ENCODE assay signal across 17 cellular contexts in the genomic region with DNA sequence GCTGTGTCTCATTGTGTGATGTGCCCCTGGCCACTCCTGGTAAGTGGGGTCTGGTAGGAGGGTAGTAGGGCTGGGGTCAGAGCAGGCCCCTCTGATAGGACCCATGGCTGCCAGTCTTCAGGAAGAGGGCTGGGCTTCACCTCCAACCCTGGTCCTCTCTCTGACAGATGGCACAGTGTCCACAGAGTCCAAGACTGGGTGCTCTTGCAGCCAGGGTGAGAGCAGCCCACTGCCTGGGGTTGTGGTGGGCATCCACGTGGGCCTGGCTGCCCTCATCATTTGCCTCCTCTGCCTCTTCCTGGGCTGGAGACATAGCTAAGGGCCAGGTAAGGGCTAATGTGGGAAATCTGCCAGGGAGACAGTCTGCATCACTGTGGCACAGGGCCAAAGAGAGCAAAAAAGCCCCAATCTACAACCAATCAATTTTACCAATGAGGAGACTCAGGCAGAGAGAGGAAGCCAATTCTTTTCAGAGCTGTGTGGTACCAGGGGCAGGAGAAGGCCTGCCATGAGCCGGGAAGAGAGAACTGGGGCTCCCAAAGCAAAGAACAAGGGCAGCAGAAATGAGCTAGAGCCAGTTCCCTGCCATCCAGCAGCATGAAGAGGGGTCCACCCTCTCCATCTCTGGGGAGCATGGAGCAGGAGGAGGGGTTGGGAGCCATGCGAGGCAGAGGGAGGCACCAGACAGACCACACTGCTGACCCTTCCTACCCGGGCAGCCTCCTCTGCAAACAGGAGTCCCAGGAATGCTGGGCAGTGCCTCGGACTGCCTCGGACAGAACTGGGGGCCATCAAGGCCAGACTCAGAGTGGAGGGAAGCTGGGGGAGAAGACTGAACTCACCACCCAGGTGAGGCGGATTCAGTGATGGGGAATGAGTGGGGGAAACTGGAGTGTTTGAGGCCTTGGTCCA. TPM values are rescaled to one million over a fixed set of nuclear protein-coding genes. Genes with fewer than 3 reads are reported as not detected.
DNase-seq lines count a peak whose midpoint lies in the region; ATAC-seq and TF ChIP-seq lines count a peak whose summit lies in the region.
"Had no signal": no experiment of that assay in that cellular context is flagged by ENCODE, and none has a peak within 500 bp of the region (broad histone marks: within the 10 kb centered on the region; RNA-seq: fewer than 3 reads in every experiment).

No MANE protein-coding gene starts in this region.

- H3K36me3 Mint-ChIP-seq in activated naive CD8-positive, alpha-beta T cell = peaks cover 2% of the 10 kb centered on the region
- peaks cover 6% of the 10 kb centered on the region for H3K36me3 Mint-ChIP-seq in activated naive CD8-positive, alpha-beta T cell treated with anti-CD3 and anti-CD28 coated beads, Interleukin-2, amount 50 U/mL, for 24 hours (ENCODE audit: low read depth)
- peaks cover 4% of the 10 kb centered on the region for H3K36me3 Mint-ChIP-seq in activated CD8-positive, alpha-beta T cell treated with anti-CD3 and anti-CD28 coated beads for 36 hours (ENCODE audit: low read depth)
- peaks cover 19% of the 10 kb centered on the region for H3K36me3 Mint-ChIP-seq in endothelial cell (ENCODE audit: low read depth, unreplicated experiment)

- H3K27me3 Mint-ChIP-seq in activated naive CD8-positive, alpha-beta T cell = no peaks in the 10 kb centered on the region
- H3K27me3 Mint-ChIP-seq in activated naive CD8-positive, alpha-beta T cell treated with anti-CD3 and anti-CD28 coated beads, Interleukin-2, amount 50 U/mL, for 24 hours = no peaks in the 10 kb centered on the region
- no peaks in the 10 kb centered on the region for H3K27me3 Mint-ChIP-seq in activated CD8-positive, alpha-beta T cell treated with anti-CD3 and anti-CD28 coated beads for 36 hours
- peaks cover 11% of the 10 kb centered on the region for H3K27me3 Mint-ChIP-seq in endothelial cell (ENCODE audit: unreplicated experiment)

- no peak overlapping the region for H3K4me3 ChIP-seq in lower lobe of right lung
- H3K4me3 ChIP-seq: stomach had no signal

- POLR2A ChIA-PET in activated CD8-positive, alpha-beta T cell treated with anti-CD3 and anti-CD28 coated beads for 36 hours (lab: Charles Lee) = interaction anchor here (0.9 to 6.0 kb wide), 8 partner anchors 10 to 190 kb away, joined by 3 to 35 read pairs (median 4); partner anchors contain the start of genes CREB3L4, DENND4B, RAB13 and RPS27

- no peak overlapping the region for H3K4me3 Mint-ChIP-seq in activated naive CD8-positive, alpha-beta T cell
- no peak overlapping the region for H3K4me3 Mint-ChIP-seq in activated naive CD8-positive, alpha-beta T cell treated with anti-CD3 and anti-CD28 coated beads, Interleukin-2, amount 50 U/mL, for 24 hours
- no peak overlapping the region for H3K4me3 Mint-ChIP-seq in activated CD8-positive, alpha-beta T cell treated with anti-CD3 and anti-CD28 coated beads for 36 hours
- peak overlapping the region; percentile 47 for H3K4me3 Mint-ChIP-seq in endothelial cell (ENCODE audit: unreplicated experiment)

- no peaks in the 10 kb centered on the region for H3K27me3 ChIP-seq in lower lobe of right lung (ENCODE audit: low read depth)
- H3K27me3 ChIP-seq: stomach had no signal

- peak overlapping the region; percentile 17 for H3K27ac Mint-ChIP-seq in activated naive CD8-positive, alpha-beta T cell
- no peak overlapping the region for H3K27ac Mint-ChIP-seq in activated naive CD8-positive, alpha-beta T cell treated with anti-CD3 and anti-CD28 coated beads, Interleukin-2, amount 50 U/mL, for 24 hours
- peak overlapping the region; percentile 23 for H3K27ac Mint-ChIP-seq in activated CD8-positive, alpha-beta T cell treated with anti-CD3 and anti-CD28 coated beads for 36 hours
- peak overlapping the region; percentile 16 for H3K27ac Mint-ChIP-seq in endothelial cell (ENCODE audit: unreplicated experiment)

- TF ChIP-seq CTCF in activated CD8-positive, alpha-beta T cell treated with anti-CD3 and anti-CD28 coated beads for 36 hours (IDR thresholded peaks at IDR 0.05) = no peak
- TF ChIP-seq CTCF in endothelial cell (IDR thresholded peaks at IDR 0.05; ENCODE audit: unreplicated experiment) (no peak), lower lobe of right lung (IDR thresholded peaks at IDR 0.05) (no peak)

- H3K9me3 Mint-ChIP-seq in activated naive CD8-positive, alpha-beta T cell (ENCODE audit: low read depth) = no peaks in the 10 kb centered on the region
- H3K9me3 Mint-ChIP-seq in activated naive CD8-positive, alpha-beta T cell treated with anti-CD3 and anti-CD28 coated beads, Interleukin-2, amount 50 U/mL, for 24 hours = no peaks in the 10 kb centered on the region
- no peaks in the 10 kb centered on the region for H3K9me3 Mint-ChIP-seq in activated CD8-positive, alpha-beta T cell treated with anti-CD3 and anti-CD28 coated beads for 36 hours
- no peaks in the 10 kb centered on the region for H3K9me3 Mint-ChIP-seq in endothelial cell (ENCODE audit: unreplicated experiment)

- no peaks in the 10 kb centered on the region for H3K9me3 ChIP-seq in lower lobe of right lung
- H3K9me3 ChIP-seq: stomach had no signal

- peaks cover 38% of the 10 kb centered on the region for H3K4me1 Mint-ChIP-seq in activated naive CD8-positive, alpha-beta T cell (ENCODE audit: low read depth)
- peaks cover 34% of the 10 kb centered on the region for H3K4me1 Mint-ChIP-seq in activated naive CD8-positive, alpha-beta T cell treated with anti-CD3 and anti-CD28 coated beads, Interleukin-2, amount 50 U/mL, for 24 hours
- H3K4me1 Mint-ChIP-seq in activated CD8-positive, alpha-beta T cell treated with anti-CD3 and anti-CD28 coated beads for 36 hours (ENCODE audit: low read depth) = peaks cover 39% of the 10 kb centered on the region
- H3K4me1 Mint-ChIP-seq in endothelial cell (ENCODE audit: unreplicated experiment) = no peaks in the 10 kb centered on the region

- intact Hi-C loops in activated CD8-positive, alpha-beta T cell treated with anti-CD3 and anti-CD28 coated beads for 36 hours (cut with micrococcal nuclease) = no loop called here
- intact Hi-C loops in lower lobe of right lung (cut with DNase I) = no loop called here

- DNase-seq in activated naive CD8-positive, alpha-beta T cell treated with anti-CD3 and anti-CD28 coated beads, Interleukin-2, amount 50 U/mL, for 24 hours = no peak
- no peak for DNase-seq in activated CD8-positive, alpha-beta T cell treated with anti-CD3 and anti-CD28 coated beads for 36 hours
- DNase-seq in endothelial cell (ENCODE audit: low spot score) (no peak), SW480 (ENCODE audit: low spot score) (no peak), NCI-H526 (lab: John Stamatoyannopoulos, UW) (no peak), lower lobe of right lung (no peak)
- DNase-seq: central memory CD4-positive, alpha-beta T cell; foreskin melanocyte; left colon; NCI-H187; NCI-H446; Right ventricle myocardium superior; stomach had no signal

- H3K27ac ChIP-seq in lower lobe of right lung = no peak overlapping the region

- peaks cover 37% of the 10 kb centered on the region for H3K4me1 ChIP-seq in lower lobe of right lung

- peaks cover 7% of the 10 kb centered on the region for H3K36me3 ChIP-seq in lower lobe of right lung

- ATAC-seq in activated naive CD8-positive, alpha-beta T cell treated with anti-CD3 and anti-CD28 coated beads, Interleukin-2, amount 50 U/mL, for 24 hours = no peak
- no peak for ATAC-seq in activated CD8-positive, alpha-beta T cell treated with anti-CD3 and anti-CD28 coated beads for 36 hours
- ATAC-seq in HG03342 (IDR thresholded peaks at IDR 0.05; ENCODE audit: unreplicated experiment) (no peak), lower lobe of right lung (no peak)
- ATAC-seq: activated CD4-positive, CD25-positive, alpha-beta regulatory T cell treated with anti-CD3 and anti-CD28 coated beads, Interleukin-2, amount 50 U/mL, for 24 hours; left colon; right cardiac atrium had no signal

- CTCF ChIA-PET in activated CD8-positive, alpha-beta T cell treated with anti-CD3 and anti-CD28 coated beads for 36 hours (lab: Charles Lee) = interaction anchor here (0.8 to 3.8 kb wide), 3 partner anchors 118 to 185 kb away, joined by 3 to 30 read pairs (median 7); partner anchors contain the start of gene RAB13

RNA-seq across cellular contexts. Expression of gene SLC27A3, which starts 26.8 kb away (rescaled TPM):
- total RNA-seq in activated CD8-positive, alpha-beta T cell treated with anti-CD3 and anti-CD28 coated beads for 36 hours = 1 to 10 TPM; 7.2 to 10.0 TPM
- total RNA-seq in endothelial cell (ENCODE audit: unreplicated experiment) = 72.7 TPM
- total RNA-seq in lower lobe of right lung = 99.6 TPM
